In genomic region chr14:60252630-60253029, GRCh38 we compare ENCODE assay signal across 22 cellular contexts. TPM values are rescaled to one million over a fixed set of nuclear protein-coding genes. Genes with fewer than 3 reads are reported as not detected.
DNase-seq lines count a peak whose midpoint lies in the region; ATAC-seq, FAIRE-seq and TF ChIP-seq lines count a peak whose summit lies in the region.
"Had no signal": no experiment of that assay in that cellular context is flagged by ENCODE, and none has a peak within 500 bp of the region (broad histone marks: within the 10 kb centered on the region; RNA-seq: fewer than 3 reads in every experiment).

No MANE protein-coding gene starts in this region.

- no peak overlapping the region for H4K91ac ChIP-seq in IMR-90 (ENCODE audit: insufficient read depth, low read depth, low read length)

- TF ChIP-seq POLR2A in IMR-90 (IDR thresholded peaks at IDR 0.05; ENCODE audit: low read depth, low read length) (no peak), gastrocnemius medialis (IDR thresholded peaks at IDR 0.05) (no peak)

- H3K9me1 ChIP-seq in IMR-90 (ENCODE audit: insufficient read depth, low read length), result no peaks in the 10 kb centered on the region

- H2BK15ac ChIP-seq in IMR-90 (ENCODE audit: low read depth, low read length), result no peak overlapping the region

- H3K27ac ChIP-seq in IMR-90 (ENCODE audit: insufficient read depth, low read length) (no peak overlapping the region), OCI-LY7 (ENCODE audit: low read depth, low read length, poor library complexity, severe bottlenecking) (no peak overlapping the region), endodermal cell (ENCODE audit: low read depth, low read length) (no peak overlapping the region), gastrocnemius medialis (peak overlapping the region; percentile 97 to 100 (median 100))
- H3K27ac ChIP-seq: body of pancreas, esophagus muscularis mucosa, testis, WERI-Rb-1 had no signal

- BruUV-seq in IMR-90 (replicated peaks; lab: Mats Ljungman, UMichigan) (no TSS peak), OCI-LY7 (replicated peaks; lab: Mats Ljungman, UMichigan) (no TSS peak)

- no peaks in the 10 kb centered on the region for H3K9me3 Mint-ChIP-seq in endodermal cell
- H3K9me3 Mint-ChIP-seq: stimulated activated memory B cell treated with anti-CD40 and anti-IgM and Interleukin-4, amounts not matched to agents 10 μg/mL and 1 μg/mL and 100 μg/mL, for 72 hours had no signal

- TF ChIP-seq CTCF in IMR-90 (conservative IDR thresholded peaks at IDR 0.05; ENCODE audit: low read depth, low read length) (no peak), OCI-LY7 (conservative IDR thresholded peaks at IDR 0.05; ENCODE audit: low read length) (no peak), endodermal cell (conservative IDR thresholded peaks at IDR 0.05) (no peak), gastrocnemius medialis (IDR thresholded peaks at IDR 0.05 in 4 of 5, conservative IDR thresholded peaks at IDR 0.05 in 1 of 5) (no peak)

- peaks cover 1% of the 10 kb centered on the region for H3K36me3 Mint-ChIP-seq in endodermal cell (ENCODE audit: low read depth)

- POLR2A ChIA-PET in IMR-90 (lab: Charles Lee; ENCODE audit: unreplicated experiment), result no interaction called here
- POLR2A ChIA-PET in OCI-LY7 (lab: Charles Lee), result interaction anchor here (0.6 to 8.9 kb wide), 8 partner anchors 12 to 575 kb away, joined by 3 to 115 read pairs (median 6); no protein-coding TSS in a partner anchor

- H2AK9ac ChIP-seq in IMR-90 (replicated peaks; ENCODE audit: low read depth, low read length, poor library complexity), result no peak overlapping the region

- H2AFZ ChIP-seq in IMR-90 (replicated peaks; ENCODE audit: low read length, poor library complexity) (no peak overlapping the region), OCI-LY7 (ENCODE audit: low read length) (no peak overlapping the region)

- no peak overlapping the region for H3K4me3 ChIP-seq in IMR-90 (ENCODE audit: insufficient read depth, low read depth, low read length)
- peak overlapping the region; percentile 87 for H3K4me3 ChIP-seq in OCI-LY7 (ENCODE audit: low read depth, low read length, poor library complexity, severe bottlenecking)
- peak overlapping the region; percentile 28 for H3K4me3 ChIP-seq in endodermal cell (ENCODE audit: low read length)
- peak overlapping the region; percentile 22 to 90 (median 82) for H3K4me3 ChIP-seq in gastrocnemius medialis
- H3K4me3 ChIP-seq: body of pancreas, testis had no signal

- H4K8ac ChIP-seq in IMR-90 (ENCODE audit: low read depth in 2 of 2, low read length in 2 of 2), result no peak overlapping the region

- H3K4me2 ChIP-seq in IMR-90 (ENCODE audit: low read depth, low read length) (no peak overlapping the region; the same call in 1 of the 2 replicates), OCI-LY7 (ENCODE audit: low read length) (peak overlapping the region; percentile 92)

- ATAC-seq in IMR-90 (ENCODE audit: low read depth), result no peak
- no peak for ATAC-seq in gastrocnemius medialis
- ATAC-seq: body of pancreas; stimulated activated memory B cell treated with anti-CD40 and anti-IgM and Interleukin-4, amounts not matched to agents 10 μg/mL and 1 μg/mL and 100 μg/mL, for 72 hours had no signal

- H2AK5ac ChIP-seq in IMR-90 (ENCODE audit: low read depth, low read length), result no peak overlapping the region

- no peak overlapping the region for H3K14ac ChIP-seq in IMR-90 (replicated peaks; ENCODE audit: low read depth, low read length)

- H3K9me3 ChIP-seq in IMR-90 (ENCODE audit: control insufficient read depth, insufficient read depth, low read length) (no peaks in the 10 kb centered on the region), OCI-LY7 (ENCODE audit: low read length) (0 out of 2 replicates have a peak, but pooled peaks cover 11% of the 10 kb centered on the region), endodermal cell (ENCODE audit: control insufficient read depth, low read length) (no peaks in the 10 kb centered on the region), gastrocnemius medialis (no peaks in the 10 kb centered on the region)
- H3K9me3 ChIP-seq: body of pancreas, esophagus muscularis mucosa, testis had no signal

- H3K18ac ChIP-seq in IMR-90 (ENCODE audit: low read depth, low read length), result no peak overlapping the region

- no peak for TF ChIP-seq RAD21 in IMR-90 (IDR thresholded peaks at IDR 0.05; ENCODE audit: low read length)

- FAIRE-seq in frontal cortex (lab: Jason Lieb, UNC), result no peak

- intact Hi-C loops in IMR-90 (cut with micrococcal nuclease) (loop anchor here (5.0 kb wide), 2 partner anchors 35 to 80 kb away; no protein-coding TSS in a partner anchor), OCI-LY7 (cut with micrococcal nuclease; ENCODE audit: unreplicated experiment) (loop anchor here (5.0 kb wide), 1 partner anchor 310 kb away; no protein-coding TSS in a partner anchor), gastrocnemius medialis (cut with DNase I; ENCODE audit: low total_unique reads) (loop anchor here (5.0 to 10.0 kb wide), 3 partner anchors 75 to 1445 kb away; partner anchors contain the start of gene HIF1A)

- H3K27me3 ChIP-seq in IMR-90 (ENCODE audit: control insufficient read depth, insufficient read depth, low read length) (no peaks in the 10 kb centered on the region), endodermal cell (ENCODE audit: control insufficient read depth, insufficient read depth, low read length, poor library complexity, severe bottlenecking) (no peaks in the 10 kb centered on the region), gastrocnemius medialis (no peaks in the 10 kb centered on the region)
- H3K27me3 ChIP-seq: body of pancreas, esophagus muscularis mucosa, testis had no signal

- H3K23ac ChIP-seq in IMR-90 (ENCODE audit: low read depth, low read length), result no peak overlapping the region

- peaks cover 79% of the 10 kb centered on the region for H3K79me2 ChIP-seq in OCI-LY7 (ENCODE audit: insufficient read depth, low read depth, low read length)

- H2BK5ac ChIP-seq in IMR-90 (ENCODE audit: low read depth, low read length, poor library complexity, severe bottlenecking), result no peak overlapping the region

- CTCF ChIA-PET in IMR-90 (lab: Yijun Ruan, JAX), result interaction anchor here (1.0 kb wide), 1 partner anchor 24 kb away, joined by 3 read pairs; no protein-coding TSS in a partner anchor
- CTCF ChIA-PET in OCI-LY7 (lab: Charles Lee; ENCODE audit: unreplicated experiment), result interaction anchor here (0.8 kb wide), 1 partner anchor 75 kb away, joined by 3 read pairs; no protein-coding TSS in a partner anchor

- in situ Hi-C loops in IMR-90 (cut with MboI; ENCODE audit: low sequenced_read_pairs), result no loop called here
- in situ Hi-C loops in gastrocnemius medialis (cut with MboI; ENCODE audit: low sequenced_read_pairs in 4 of 4), result loop anchor here in 1 of 4 donors (10.0 kb wide), 1 partner anchor 158 kb away; the partner anchor contains the start of gene PCNX4

- WGBS in IMR-90 (ENCODE audit: extremely low coverage in 2 of 2, insufficient read length in 1 of 2), 2 experiments, result no CpG with 5 or more reads among the region's 2 CpGs
- whole genome bisulfite sequencing in endodermal cell (ENCODE audit: insufficient coverage in 1 of 2, insufficient read length in 1 of 2), 2 experiments, result 79 to 80% methylated on average over 1 to 2 of the region's 2 CpGs

- no peak for DNase-seq in IMR-90
- no peak for DNase-seq in OCI-LY7 (ENCODE audit: low spot score)
- DNase-seq in endodermal cell, result no peak
- no peak for DNase-seq in gastrocnemius medialis
- DNase-seq in frontal cortex (ENCODE audit: low spot score in 2 of 2), result no peak
- no peak for DNase-seq in stimulated activated CD4-positive, alpha-beta T cell treated with anti-CD3 and anti-CD28 coated beads, Interleukin-4, amount 100 ng/mL, for 1 hour
- no peak for DNase-seq in NCI-H187 (lab: John Stamatoyannopoulos, UW)
- DNase-seq: body of pancreas; CD8-positive, alpha-beta memory T cell; effector CD8-positive, alpha-beta T cell; GF-D8; kidney glomerular epithelial cell; NCI-H1092; NCI-H2029 treated with DMSO at 0.1 percent for 48 hours; NCI-H446; NK-92 treated with Interleukin-12 subunit alpha and Interleukin-12 subunit beta, amount 100 ng/mL, for 24 hours; RPMI8226; stimulated activated CD4-positive, alpha-beta T cell treated with anti-CD3 and anti-CD28 coated beads, Interleukin-2, amount 100 ng/mL, for 24 hours; testis; WERI-Rb-1 had no signal

- H4K20me1 ChIP-seq in IMR-90 (ENCODE audit: insufficient read depth, low read length), result peaks cover 48% of the 10 kb centered on the region
- peaks cover 31% of the 10 kb centered on the region; the same call in 1 of the 2 replicates for H4K20me1 ChIP-seq in OCI-LY7 (ENCODE audit: insufficient read depth, low read length)

- no peak overlapping the region for H4K5ac ChIP-seq in IMR-90 (ENCODE audit: low read depth, low read length)

- H3K9me2 ChIP-seq in OCI-LY7 (ENCODE audit: insufficient read depth, low read length), result no peaks in the 10 kb centered on the region

- no peak overlapping the region for H3K4ac ChIP-seq in IMR-90 (ENCODE audit: low read depth, low read length)

- peaks cover 14 to 37% of the 10 kb centered on the region in 2 experiments; a peak in 3 of 4 replicates for H3K79me1 ChIP-seq in IMR-90 (ENCODE audit: low read depth in 1 of 2, low read length in 2 of 2)

- peaks cover 4% of the 10 kb centered on the region for H3K4me1 ChIP-seq in IMR-90 (ENCODE audit: control insufficient read depth, insufficient read depth, low read length)
- peaks cover 40% of the 10 kb centered on the region for H3K4me1 ChIP-seq in OCI-LY7 (ENCODE audit: insufficient read depth, low read length, poor library complexity, severe bottlenecking)
- peaks cover 8% of the 10 kb centered on the region for H3K4me1 ChIP-seq in endodermal cell (ENCODE audit: control insufficient read depth, insufficient read depth, low read length)
- peaks cover 58 to 70% of the 10 kb centered on the region in 2 donors for H3K4me1 ChIP-seq in gastrocnemius medialis

- H3K9ac ChIP-seq in IMR-90 (ENCODE audit: low read depth, low read length) (no peak overlapping the region), endodermal cell (ENCODE audit: extremely low read depth, low read length, poor library complexity, severe bottlenecking) (no peak overlapping the region)

- dilution Hi-C loops in IMR-90 (cut with HindIII; ENCODE audit: low sequenced_read_pairs, unreplicated experiment), result no loop called here

- H3K27ac Mint-ChIP-seq in endodermal cell, result no peak overlapping the region
- H3K27ac Mint-ChIP-seq: stimulated activated memory B cell treated with anti-CD40 and anti-IgM and Interleukin-4, amounts not matched to agents 10 μg/mL and 1 μg/mL and 100 μg/mL, for 72 hours had no signal

- no peak overlapping the region for H3K4me3 Mint-ChIP-seq in endodermal cell
- H3K4me3 Mint-ChIP-seq: stimulated activated memory B cell treated with anti-CD40 and anti-IgM and Interleukin-4, amounts not matched to agents 10 μg/mL and 1 μg/mL and 100 μg/mL, for 72 hours had no signal

- H3K27me3 Mint-ChIP-seq in endodermal cell (ENCODE audit: insufficient read depth), result no peaks in the 10 kb centered on the region
- H3K27me3 Mint-ChIP-seq: stimulated activated memory B cell treated with anti-CD40 and anti-IgM and Interleukin-4, amounts not matched to agents 10 μg/mL and 1 μg/mL and 100 μg/mL, for 72 hours had no signal

- H3K56ac ChIP-seq in IMR-90 (ENCODE audit: extremely low read depth, insufficient read depth, low read length), result no peak overlapping the region

- peaks cover 45% of the 10 kb centered on the region for H3K4me1 Mint-ChIP-seq in endodermal cell

- no peak overlapping the region for H2BK20ac ChIP-seq in IMR-90 (ENCODE audit: low read depth, low read length)

- H2BK120ac ChIP-seq in IMR-90 (ENCODE audit: low read depth, low read length), result no peak overlapping the region

- H3K36me3 ChIP-seq in IMR-90 (ENCODE audit: control insufficient read depth, insufficient read depth, low read length) (no peaks in the 10 kb centered on the region), OCI-LY7 (ENCODE audit: insufficient read depth, low read length) (peaks cover 56% of the 10 kb centered on the region), endodermal cell (ENCODE audit: control insufficient read depth, insufficient read depth, low read length) (no peaks in the 10 kb centered on the region), gastrocnemius medialis (no peaks in the 10 kb centered on the region)
- H3K36me3 ChIP-seq: esophagus muscularis mucosa had no signal

RNA-seq across cellular contexts. Expression of gene PPM1A, which starts 3.6 kb away (rescaled TPM):
- total RNA-seq in IMR-90 (2012; rRNA removed), result 14.3 and 22.8 TPM in 2 replicates
- polyA plus RNA-seq in IMR-90 (2012; rRNA removed), result 11.3 and 15.1 TPM in 2 replicates
- polyA plus RNA-seq in IMR-90 (2012; cell fraction: cytosol; rRNA removed), result 1.1 and 1.8 TPM in 2 replicates
- polyA plus RNA-seq in IMR-90 (2012; cell fraction: nucleus; rRNA removed; ENCODE audit: low replicate concordance), result 3.0 and 35.6 TPM in 2 replicates
- total RNA-seq in OCI-LY7 (2014; rRNA removed; shearing (Covaris generic)), result 25.4 and 28.8 TPM in 2 replicates
- 75.1 and 81.0 TPM in 2 replicates for total RNA-seq in OCI-LY7 (2022)
- 10 to 100 TPM; 38.9 to 42.9 TPM for total RNA-seq in endodermal cell
- polyA plus RNA-seq in endodermal cell (2013, experiment 1 of 2), result 27.4 TPM
- polyA plus RNA-seq in endodermal cell (2013, experiment 2 of 2), result 26.6 TPM
- total RNA-seq in gastrocnemius medialis, result 100 to 1,000 TPM in 1 of 4 donors, 10 to 100 TPM in 3; 81.2 to 107 (median 86.1) TPM
- 67.3 TPM for total RNA-seq in frontal cortex

Comparison
In these comparisons a context has a peak if more than half of its experiments do, and no peak if none do; other contexts are left out.
1. H3K27ac ChIP-seq: peak in gastrocnemius medialis (4 of 4); none in IMR-90 (single experiment), OCI-LY7 (single experiment) and endodermal cell (single experiment).